ENCODE assay signal across 23 cellular contexts in genomic region chr3:10557250-10557649, GRCh38. TPM values are rescaled to one million over a fixed set of nuclear protein-coding genes. Genes with fewer than 3 reads are reported as not detected.
"Had no signal": no experiment of that assay in that cellular context is flagged by ENCODE, and none has a peak within 500 bp of the region (broad histone marks: within the 10 kb centered on the region; RNA-seq: fewer than 3 reads in every experiment).

No MANE protein-coding gene starts in this region.

- H3K36me3 ChIP-seq: ascending aorta, breast epithelium, esophagus squamous epithelium, ovary, right lobe of liver, spleen, tibial artery, uterus had no signal

- H3K27ac ChIP-seq: ascending aorta, breast epithelium, esophagus squamous epithelium, ovary, right lobe of liver, spleen, tibial artery, uterus had no signal

- H3K4me3 Mint-ChIP-seq: activated CD4-positive, alpha-beta T cell treated with anti-CD3 and anti-CD28 coated beads for 36 hours; activated naive CD4-positive, alpha-beta T cell treated with anti-CD3 and anti-CD28 coated beads, Interleukin-2, amount 50 U/mL, for 24 hours; activated T-cell treated with anti-CD3 and anti-CD28 coated beads, Interleukin-2, amount 50 U/mL, for 24 hours; memory B cell; naive B cell; neural crest cell; T-helper 2 cell treated with Interferon-gamma antibody and Interleukin-4, amounts not matched to agents 5 μg/mL and 100 μg/mL, for 36 hours had no signal

- H3K4me3 ChIP-seq: ascending aorta, breast epithelium, esophagus squamous epithelium, mucosa of descending colon, ovary, right lobe of liver, spleen, tibial artery, uterus had no signal

- H3K9me3 ChIP-seq: ascending aorta, breast epithelium, esophagus squamous epithelium, mucosa of descending colon, ovary, right lobe of liver, spleen, tibial artery, uterus had no signal

- H3K4me1 ChIP-seq: ascending aorta, breast epithelium, right lobe of liver, tibial artery, uterus had no signal

- H3K27ac Mint-ChIP-seq: activated CD4-positive, alpha-beta T cell treated with anti-CD3 and anti-CD28 coated beads for 36 hours; activated naive CD4-positive, alpha-beta T cell treated with anti-CD3 and anti-CD28 coated beads, Interleukin-2, amount 50 U/mL, for 24 hours; activated T-cell treated with anti-CD3 and anti-CD28 coated beads, Interleukin-2, amount 50 U/mL, for 24 hours; activated T-helper 2 cell treated with anti-CD3 and anti-CD28 coated beads, Interferon-gamma antibody, Interleukin-2, Interleukin-4, amounts not matched to agents 10 μg/mL and 5 μg/mL and 100 μg/mL, durations not matched to agents 14 hours and 24 hours and 36 hours; memory B cell; T-helper 2 cell treated with Interferon-gamma antibody and Interleukin-4, amounts not matched to agents 5 μg/mL and 100 μg/mL, for 36 hours had no signal

- H3K36me3 Mint-ChIP-seq: activated naive CD4-positive, alpha-beta T cell treated with anti-CD3 and anti-CD28 coated beads, Interleukin-2, amount 50 U/mL, for 24 hours; memory B cell; naive B cell had no signal

- H3K27me3 ChIP-seq: ascending aorta, ovary, right lobe of liver, uterus had no signal

- DNase-seq: activated CD4-positive, alpha-beta T cell treated with anti-CD3 and anti-CD28 coated beads for 36 hours; activated CD4-positive, alpha-beta T cell treated with anti-CD3 and anti-CD28 coated beads, Interleukin-2, amount 50 U/mL, for 48 hours; activated T-cell treated with anti-CD3 and anti-CD28 coated beads, Interleukin-2, amount 50 U/mL, for 24 hours; cerebellar nuclear complex; effector CD8-positive, alpha-beta T cell; esophagus squamous epithelium; mucosa of descending colon; naive B cell; ovary; spleen; stimulated activated naive CD4-positive, alpha-beta T cell treated with Interleukin-2 at 50 U/mL for 16 hours; tibial artery; uterus had no signal

- H3K9me3 Mint-ChIP-seq: activated naive CD4-positive, alpha-beta T cell treated with anti-CD3 and anti-CD28 coated beads, Interleukin-2, amount 50 U/mL, for 24 hours; activated T-cell treated with anti-CD3 and anti-CD28 coated beads, Interleukin-2, amount 50 U/mL, for 24 hours; activated T-helper 2 cell treated with anti-CD3 and anti-CD28 coated beads, Interferon-gamma antibody, Interleukin-2, Interleukin-4, amounts not matched to agents 10 μg/mL and 5 μg/mL and 100 μg/mL, durations not matched to agents 14 hours and 24 hours and 36 hours; neural crest cell; T-helper 2 cell treated with Interferon-gamma antibody and Interleukin-4, amounts not matched to agents 5 μg/mL and 100 μg/mL, for 36 hours had no signal

- ATAC-seq: mucosa of descending colon had no signal

RNA-seq across cellular contexts. Expression of gene ATP2B2, which starts 51.9 kb away (rescaled TPM):
- total RNA-seq: activated T-helper 2 cell treated with anti-CD3 and anti-CD28 coated beads, Interferon-gamma antibody, Interleukin-2, Interleukin-4, amounts not matched to agents 10 μg/mL and 5 μg/mL and 100 μg/mL, durations not matched to agents 14 hours and 24 hours and 36 hours; ascending aorta; endothelial cell of umbilical vein; pulmonary artery endothelial cell had no signal
- polyA plus RNA-seq: endothelial cell of umbilical vein had no signal
